In genomic region chr17:61196799-61197198, GRCh38 we compare ENCODE assay signal across 14 cellular contexts.
"Had no signal": no experiment of that assay in that cellular context is flagged by ENCODE, and none has a peak within 500 bp of the region (broad histone marks: within the 10 kb centered on the region; RNA-seq: fewer than 3 reads in every experiment).

No MANE protein-coding gene starts in this region.

- DNase-seq: activated CD4-positive, alpha-beta T cell treated with anti-CD3 and anti-CD28 coated beads, Interleukin-2, amount 50 U/mL, for 1 hour; activated naive CD4-positive, alpha-beta T cell treated with anti-CD3 and anti-CD28 coated beads, Interleukin-2, amount 10 ng/mL, durations not matched to agents 7 days and 5 days; adrenal gland; body of pancreas; left cardiac atrium; mammary epithelial cell; pancreas; stimulated activated CD4-positive, alpha-beta T cell treated with anti-CD3 and anti-CD28 coated beads, Interleukin-15, amount 100 ng/mL, for 24 hours; stimulated activated CD4-positive, alpha-beta T cell treated with anti-CD3 and anti-CD28 coated beads, Interleukin-4, amount 100 ng/mL, for 4 hours; stimulated activated naive CD8-positive, alpha-beta T cell treated with anti-CD3 and anti-CD28 coated beads, Interleukin-15, amount 100 ng/mL, for 72 hours; T-helper 2 cell had no signal

- ATAC-seq: body of pancreas; natural killer cell treated with Interleukin-12 subunit alpha and Interleukin-12 subunit beta and Interleukin-15 and Interleukin-18, amount 100 ng/mL, for 72 hours; pancreas; stimulated activated naive CD8-positive, alpha-beta T cell treated with anti-CD3 and anti-CD28 coated beads, Interleukin-15, amount 100 ng/mL, for 72 hours had no signal

- H3K4me1 ChIP-seq: adrenal gland, vagina had no signal

- H3K9me3 ChIP-seq: adrenal gland, body of pancreas, pancreas, thoracic aorta, vagina had no signal

- H3K36me3 ChIP-seq: adrenal gland, pancreas, thoracic aorta, vagina had no signal

- H3K27me3 ChIP-seq: adrenal gland, body of pancreas, pancreas, vagina had no signal

- H3K27ac ChIP-seq: body of pancreas, pancreas, vagina had no signal

- H3K4me3 ChIP-seq: adrenal gland, body of pancreas, pancreas, vagina had no signal
